26 cellular contexts compared by ENCODE assay signal in the genomic region with DNA sequence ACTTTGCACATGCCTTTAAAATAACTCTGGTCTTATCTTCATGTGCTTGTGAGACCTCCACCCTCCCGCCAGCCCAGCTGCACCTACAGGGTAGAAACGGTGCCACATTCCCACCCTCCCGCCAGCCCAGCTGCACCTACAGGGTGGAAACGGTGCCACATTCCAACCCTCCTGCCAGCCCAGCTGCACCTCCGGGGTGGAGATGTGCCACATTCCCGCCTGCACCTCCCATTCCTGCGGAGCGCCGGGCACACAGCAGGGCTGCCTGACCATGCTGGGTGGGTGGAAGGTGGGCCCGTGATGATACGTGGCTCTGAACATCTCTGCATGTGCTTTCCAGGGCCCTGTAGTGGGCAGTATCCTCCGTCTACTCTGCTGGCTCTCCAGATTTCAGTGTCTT.
DNase-seq lines count a peak whose midpoint lies in the region; ATAC-seq, FAIRE-seq and TF ChIP-seq lines count a peak whose summit lies in the region.
"Had no signal": no experiment of that assay in that cellular context is flagged by ENCODE, and none has a peak within 500 bp of the region (broad histone marks: within the 10 kb centered on the region; RNA-seq: fewer than 3 reads in every experiment).

No MANE protein-coding gene starts in this region.

- TF ChIP-seq CTCF in left lung (IDR thresholded peaks at IDR 0.05) = no peak
- TF ChIP-seq CTCF in pancreas (IDR thresholded peaks at IDR 0.05) = no peak

- DNase-seq in HT-29 (ENCODE audit: low spot score) (peak; percentile 89), caudate nucleus (lab: John Stamatoyannopoulos, UW) (no peak), left lung (no peak), pancreas (peak in 5 of 6 donors; percentile 63 to 78 (median 76)), cerebellar cortex (ENCODE audit: low spot score) (no peak), SIG-M5 treated with dmso at 0.1 percent for 504 hours (lab: John Stamatoyannopoulos, UW; ENCODE audit: unreplicated experiment) (no peak), OCI-M1 (lab: John Stamatoyannopoulos, UW) (no peak)
- DNase-seq in activated CD4-positive, alpha-beta T cell treated with anti-CD3 and anti-CD28 coated beads, Interleukin-2, amount 10 ng/mL, durations not matched to agents 7 days and 5 days = no peak
- DNase-seq: AML-193; CD8-positive, alpha-beta T cell; DMS153; DND-41; IMR-90; KG1; MM.1S; NCI-H2029; NCI-H446 treated with DMSO at 0.1 percent for 48 hours; NCI-H526; NK-92 treated with Interleukin-12 subunit alpha and Interleukin-12 subunit beta, amount 100 ng/mL, for 24 hours; PC-9 had no signal

- peaks cover 21% of the 10 kb centered on the region for H3K27me3 Mint-ChIP-seq in activated CD4-positive, alpha-beta T cell treated with anti-CD3 and anti-CD28 coated beads, Interleukin-2, amount 10 ng/mL, durations not matched to agents 7 days and 5 days

- 19 to 26% methylated on average over 12 of the region's 12 CpGs for WGBS in pancreas, 2 donors

- FAIRE-seq in pancreas (lab: Jason Lieb, UNC) = no peak
- FAIRE-seq: A549, GM19239, H54 had no signal

- H3K27me3 ChIP-seq in left lung (peaks cover 0 to 43% of the 10 kb centered on the region in 2 donors), pancreas (no peaks in the 10 kb centered on the region)
- H3K27me3 ChIP-seq: SJSA1 had no signal

- POLR2A ChIA-PET in activated CD4-positive, alpha-beta T cell treated with anti-CD3 and anti-CD28 coated beads, Interleukin-2, amount 10 ng/mL, durations not matched to agents 7 days and 5 days (lab: Charles Lee) = no interaction called here

- H3K4me3 Mint-ChIP-seq in activated CD4-positive, alpha-beta T cell treated with anti-CD3 and anti-CD28 coated beads, Interleukin-2, amount 10 ng/mL, durations not matched to agents 7 days and 5 days = no peak overlapping the region
- H3K4me3 Mint-ChIP-seq: CD8-positive, alpha-beta T cell had no signal

- CTCF ChIA-PET in activated CD4-positive, alpha-beta T cell treated with anti-CD3 and anti-CD28 coated beads, Interleukin-2, amount 10 ng/mL, durations not matched to agents 7 days and 5 days (lab: Charles Lee) = no interaction called here

- no peaks in the 10 kb centered on the region for H3K9me3 Mint-ChIP-seq in activated CD4-positive, alpha-beta T cell treated with anti-CD3 and anti-CD28 coated beads, Interleukin-2, amount 10 ng/mL, durations not matched to agents 7 days and 5 days
- H3K9me3 Mint-ChIP-seq: CD8-positive, alpha-beta T cell had no signal

- H3K36me3 Mint-ChIP-seq in activated CD4-positive, alpha-beta T cell treated with anti-CD3 and anti-CD28 coated beads, Interleukin-2, amount 10 ng/mL, durations not matched to agents 7 days and 5 days (ENCODE audit: low read depth) = no peaks in the 10 kb centered on the region
- H3K36me3 Mint-ChIP-seq: CD8-positive, alpha-beta T cell had no signal

- no peaks in the 10 kb centered on the region for H3K4me1 ChIP-seq in left lung
- peaks cover 0 to 15% (median 0%) of the 10 kb centered on the region in 3 donors for H3K4me1 ChIP-seq in pancreas
- H3K4me1 ChIP-seq: A549 had no signal

- H3K27ac ChIP-seq in caudate nucleus (ENCODE audit: low read depth, low read length) = peak overlapping the region; percentile 40
- H3K27ac ChIP-seq in left lung = no peak overlapping the region
- H3K27ac ChIP-seq in pancreas = peak overlapping the region in 1 of 4 donors; percentile 13
- H3K27ac ChIP-seq: A549, C4-2B, PC-9, SJSA1 had no signal

- H3K4me3 ChIP-seq in left lung (no peak overlapping the region), pancreas (no peak overlapping the region)
- H3K4me3 ChIP-seq: A549, PC-9, SJSA1 had no signal

- intact Hi-C loops in left lung (cut with DNase I) (no loop called here), pancreas (cut with DNase I) (no loop called here)

- no peak overlapping the region for H3K27ac Mint-ChIP-seq in activated CD4-positive, alpha-beta T cell treated with anti-CD3 and anti-CD28 coated beads, Interleukin-2, amount 10 ng/mL, durations not matched to agents 7 days and 5 days
- H3K27ac Mint-ChIP-seq: CD8-positive, alpha-beta T cell had no signal

- no peaks in the 10 kb centered on the region for H3K36me3 ChIP-seq in left lung
- no peaks in the 10 kb centered on the region for H3K36me3 ChIP-seq in pancreas
- H3K36me3 ChIP-seq: SJSA1 had no signal

- H3K4me1 Mint-ChIP-seq in activated CD4-positive, alpha-beta T cell treated with anti-CD3 and anti-CD28 coated beads, Interleukin-2, amount 10 ng/mL, durations not matched to agents 7 days and 5 days = peaks cover 26% of the 10 kb centered on the region

- ATAC-seq in left lung = peak; percentile 52
- ATAC-seq in pancreas = peak; percentile 64 to 81 (median 77)
- ATAC-seq: CD8-positive, alpha-beta T cell; Right ventricle myocardium inferior had no signal

- H3K9me3 ChIP-seq in left lung (no peaks in the 10 kb centered on the region), pancreas (no peaks in the 10 kb centered on the region)
- H3K9me3 ChIP-seq: SJSA1 had no signal

Comparison
In these comparisons a context has a peak if more than half of its experiments do, and no peak if none do; other contexts are left out.
1. DNase-seq: peak in HT-29 (single experiment) and pancreas (5 of 6); none in caudate nucleus (0 of 61), left lung (0 of 2), activated CD4-positive, alpha-beta T cell treated with anti-CD3 and anti-CD28 coated beads, Interleukin-2, amount 10 ng/mL, durations not matched to agents 7 days and 5 days (single experiment), cerebellar cortex (single experiment), SIG-M5 treated with dmso at 0.1 percent for 504 hours (single experiment) and OCI-M1 (single experiment).